Comparison of ENCODE assay signal across 21 cellular contexts in the genomic region with DNA sequence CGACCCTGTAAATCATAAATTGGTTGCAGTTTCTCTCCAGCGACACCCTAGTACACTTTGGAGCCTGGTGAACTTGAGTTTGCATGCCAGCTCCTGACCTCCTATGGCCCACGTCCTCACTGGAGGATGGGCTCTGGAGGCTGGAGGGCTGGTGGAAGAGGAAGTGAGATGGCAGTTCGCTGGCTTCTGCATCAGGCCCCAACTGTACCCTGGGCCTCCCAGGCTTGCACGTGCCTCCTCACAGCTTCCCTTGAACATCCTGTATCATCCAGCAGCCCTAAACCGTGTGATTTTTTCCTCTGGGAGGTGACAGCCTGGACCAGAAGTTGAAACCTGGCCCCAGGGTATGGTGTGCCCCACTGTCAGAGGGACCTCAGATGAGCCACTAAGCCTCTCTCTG.
A peak's percentile ranks its signal among the peaks of the same experiment; 100 is the strongest.
DNase-seq lines count a peak whose midpoint lies in the region; ATAC-seq, FAIRE-seq and TF ChIP-seq lines count a peak whose summit lies in the region.
"Had no signal": no experiment of that assay in that cellular context is flagged by ENCODE, and none has a peak within 500 bp of the region (broad histone marks: within the 10 kb centered on the region; RNA-seq: fewer than 3 reads in every experiment).

No MANE protein-coding gene starts in this region.

- no peak overlapping the region for H2AFZ ChIP-seq in HepG2 (ENCODE audit: low read length)

- TF ChIP-seq POLR2A in HepG2 (IDR thresholded peaks at IDR 0.05; ENCODE audit: insufficient read depth in 1 of 2, low read depth in 2 of 2, low read length in 2 of 2) = no peak
- no peak for TF ChIP-seq POLR2A in right lobe of liver (IDR thresholded peaks at IDR 0.05)

- 52% methylated on average over 6 of the region's 6 CpGs for WGBS in HepG2 (ENCODE audit: low lambda C conversion rate)
- WGBS in right lobe of liver (ENCODE audit: insufficient coverage, low coverage, low lambda C conversion rate, missing lambda C conversion rate) = 0% methylated on average over 1 of the region's 6 CpGs

- no peak for DNase-seq in HepG2 (ENCODE audit: low spot score)
- no peak for DNase-seq in right lobe of liver
- peak; percentile 69 for DNase-seq in SKM-1 (lab: John Stamatoyannopoulos, UW; ENCODE audit: unreplicated experiment)
- DNase-seq in mesenteric fat pad (ENCODE audit: low spot score) = peak; percentile 41
- DNase-seq in kidney tubule cell (ENCODE audit: low spot score) = no peak
- no peak for DNase-seq in NCI-H1930 (lab: John Stamatoyannopoulos, UW)
- no peak for DNase-seq in MG63
- DNase-seq in DMS 273 (lab: John Stamatoyannopoulos, UW; ENCODE audit: unreplicated experiment) = no peak
- DNase-seq: activated CD4-positive, alpha-beta memory T cell treated with anti-CD3 and anti-CD28 coated beads for 36 hours; activated CD4-positive, CD25-positive, alpha-beta regulatory T cell; amniotic stem cell; CD4-positive, CD25-positive, alpha-beta regulatory T cell; DMS153; GF-D8; glutamatergic neuron; left cardiac atrium; NCI-H1694 had no signal

- H3K27me3 ChIP-seq in HepG2 (ENCODE audit: control insufficient read depth in 1 of 2, insufficient read depth in 2 of 2, low read length in 2 of 2) = peaks cover 10 to 42% of the 10 kb centered on the region in 2 experiments; a peak in 4 of 5 replicates
- no peaks in the 10 kb centered on the region for H3K27me3 ChIP-seq in right lobe of liver
- H3K27me3 ChIP-seq in MG63 = no peaks in the 10 kb centered on the region
- H3K27me3 ChIP-seq: breast epithelium had no signal

- TF ChIP-seq EP300 in HepG2 (IDR thresholded peaks at IDR 0.05; ENCODE audit: low read depth in 2 of 2, low read length in 2 of 2) (no peak), HepG2 (CRISPR knock-in tag; IDR thresholded peaks at IDR 0.05; ENCODE audit: borderline replicate concordance) (no peak)

- H4K20me1 ChIP-seq in HepG2 (ENCODE audit: insufficient read depth, low read length) = no peaks in the 10 kb centered on the region; the same call in 1 of the 2 replicates

- H3K4me2 ChIP-seq in HepG2 (ENCODE audit: low read depth, low read length) = no peak overlapping the region

- intact Hi-C loops in HepG2 (cut with micrococcal nuclease; ENCODE audit: unreplicated experiment) (no loop called here), right lobe of liver (cut with DNase I) (no loop called here)

- BruUV-seq in HepG2 (replicated peaks; lab: Mats Ljungman, UMichigan) = no TSS peak

- H3K27ac ChIP-seq in HepG2 (ENCODE audit: extremely low read length, insufficient read depth, low read length) = no peak overlapping the region
- H3K27ac ChIP-seq in right lobe of liver = no peak overlapping the region
- H3K27ac ChIP-seq: breast epithelium had no signal

- in situ Hi-C loops in HepG2 (cut with HindIII; ENCODE audit: extremely low pct_ligation_motif_present, low pct_unique_long_range_greater_than_20kb) = no loop called here

- POLR2A ChIA-PET in HepG2 (lab: Yijun Ruan, JAX) = no interaction called here

- no peak for FAIRE-seq in HepG2 (lab: Jason Lieb, UNC)
- FAIRE-seq: endometrium, H54 had no signal

- H3K9me3 ChIP-seq in HepG2 (ENCODE audit: low read length) (no peaks in the 10 kb centered on the region), right lobe of liver (no peaks in the 10 kb centered on the region), MG63 (no peaks in the 10 kb centered on the region)
- H3K9me3 ChIP-seq: breast epithelium had no signal

- no peak overlapping the region for H3K4me3 ChIP-seq in HepG2 (replicated peaks in 1 of 3; ENCODE audit: insufficient read depth in 1 of 3, low read depth in 2 of 3, low read length in 3 of 3)
- no peak overlapping the region for H3K4me3 ChIP-seq in right lobe of liver
- no peak overlapping the region for H3K4me3 ChIP-seq in MG63
- H3K4me3 ChIP-seq: breast epithelium had no signal

- H3K4me1 ChIP-seq in HepG2 (ENCODE audit: insufficient read depth, low read length) (peaks cover 35% of the 10 kb centered on the region), right lobe of liver (no peaks in the 10 kb centered on the region)

- no peaks in the 10 kb centered on the region for H3K79me2 ChIP-seq in HepG2 (ENCODE audit: insufficient read depth, low read length)

- TF ChIP-seq RAD21 in HepG2 (CRISPR knock-in tag; IDR thresholded peaks at IDR 0.05) = no peak

- TF ChIP-seq CTCF in HepG2 (CRISPR knock-in tag; IDR thresholded peaks at IDR 0.05) = no peak
- TF ChIP-seq CTCF in right lobe of liver (IDR thresholded peaks at IDR 0.05) = no peak

- CTCF ChIA-PET in HepG2 (lab: Yijun Ruan, JAX; ENCODE audit: low intra/inter-chr PET ratio, low total read pairs) = no interaction called here

- no peak overlapping the region for H3K9ac ChIP-seq in HepG2 (ENCODE audit: insufficient read depth, low read depth, low read length)

- no peak for ATAC-seq in HepG2
- no peak for ATAC-seq in right lobe of liver
- ATAC-seq: left cardiac atrium, Panc1 had no signal

- H3K36me3 ChIP-seq in HepG2 (replicated peaks in 1 of 2; ENCODE audit: control insufficient read depth in 1 of 2, insufficient read depth in 2 of 2, low read length in 2 of 2) (no peaks in the 10 kb centered on the region), right lobe of liver (no peaks in the 10 kb centered on the region), MG63 (no peaks in the 10 kb centered on the region)
- H3K36me3 ChIP-seq: breast epithelium had no signal

TF ChIP-seq in HepG2, 621 proteins besides CTCF, POLR2A, EP300 and RAD21:
- TF ChIP-seq, protein P1, sequence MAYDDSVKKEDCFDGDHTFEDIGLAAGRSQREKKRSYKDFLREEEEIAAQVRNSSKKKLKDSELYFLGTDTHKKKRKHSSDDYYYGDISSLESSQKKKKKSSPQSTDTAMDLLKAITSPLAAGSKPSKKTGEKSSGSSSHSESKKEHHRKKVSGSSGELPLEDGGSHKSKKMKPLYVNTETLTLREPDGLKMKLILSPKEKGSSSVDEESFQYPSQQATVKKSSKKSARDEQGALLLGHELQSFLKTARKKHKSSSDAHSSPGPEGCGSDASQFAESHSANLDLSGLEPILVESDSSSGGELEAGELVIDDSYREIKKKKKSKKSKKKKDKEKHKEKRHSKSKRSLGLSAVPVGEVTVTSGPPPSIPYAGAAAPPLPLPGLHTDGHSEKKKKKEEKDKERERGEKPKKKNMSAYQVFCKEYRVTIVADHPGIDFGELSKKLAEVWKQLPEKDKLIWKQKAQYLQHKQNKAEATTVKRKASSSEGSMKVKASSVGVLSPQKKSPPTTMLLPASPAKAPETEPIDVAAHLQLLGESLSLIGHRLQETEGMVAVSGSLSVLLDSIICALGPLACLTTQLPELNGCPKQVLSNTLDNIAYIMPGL (CRISPR knock-in tag; IDR thresholded peaks at IDR 0.05; ENCODE audit: borderline replicate concordance in 1 of 2, low read depth in 1 of 2) = no peak
- TF ChIP-seq ZNF354B (CRISPR knock-in tag; IDR thresholded peaks at IDR 0.05) (no peak), BHLHE40 (IDR thresholded peaks at IDR 0.05; ENCODE audit: low read length) (0 out of 2 replicates have a peak, but pooled peaks have one; percentile 14), TBP (CRISPR knock-in tag; IDR thresholded peaks at IDR 0.05) (no peak), ZNF746 (CRISPR knock-in tag; IDR thresholded peaks at IDR 0.05) (no peak)

Comparison
In these comparisons a context has a peak if more than half of its experiments do, and no peak if none do; other contexts are left out.
1. DNase-seq: peak in SKM-1 (single experiment) and mesenteric fat pad (single experiment); none in HepG2 (single experiment), right lobe of liver (0 of 3), kidney tubule cell (single experiment), NCI-H1930 (0 of 2), MG63 (single experiment) and DMS 273 (single experiment).